10 cellular contexts compared by ENCODE assay signal in the genomic region with DNA sequence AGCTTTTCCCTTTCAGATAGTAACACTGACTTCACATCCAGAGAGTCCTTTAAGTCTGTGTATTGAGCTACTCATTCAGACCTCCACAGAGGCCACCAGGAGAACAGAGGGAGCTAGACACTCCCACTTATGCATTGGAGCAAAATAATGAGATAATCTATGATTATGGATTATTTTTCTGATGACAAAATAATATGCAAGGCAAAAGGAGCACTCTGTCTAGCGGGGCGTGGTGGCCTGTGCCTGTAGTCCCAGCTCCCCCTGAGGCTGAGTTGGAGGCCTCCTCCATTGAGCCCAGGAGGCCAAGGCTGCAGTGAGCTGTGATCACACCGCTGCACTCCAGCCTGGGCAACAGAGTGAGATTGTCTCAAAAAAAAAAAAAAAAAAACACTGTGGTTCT. TPM values are rescaled to one million over a fixed set of nuclear protein-coding genes. Genes with fewer than 3 reads are reported as not detected.
DNase-seq lines count a peak whose midpoint lies in the region; ATAC-seq and TF ChIP-seq lines count a peak whose summit lies in the region.
"Had no signal": no experiment of that assay in that cellular context is flagged by ENCODE, and none has a peak within 500 bp of the region (broad histone marks: within the 10 kb centered on the region; RNA-seq: fewer than 3 reads in every experiment).

No MANE protein-coding gene starts in this region.

- H3K27me3 ChIP-seq in HUES64 (ENCODE audit: insufficient read depth, low read length) (no peaks in the 10 kb centered on the region), ascending aorta (no peaks in the 10 kb centered on the region), thoracic aorta (replicated peaks; ENCODE audit: insufficient read depth) (no peaks in the 10 kb centered on the region)

- H3K9me3 ChIP-seq in HUES64 (ENCODE audit: insufficient read depth, low read depth, low read length) (no peaks in the 10 kb centered on the region), ascending aorta (no peaks in the 10 kb centered on the region), mesodermal cell (ENCODE audit: control insufficient read depth, low read length) (no peaks in the 10 kb centered on the region), thoracic aorta (no peaks in the 10 kb centered on the region)

- intact Hi-C loops in ascending aorta (cut with DNase I) = loop anchor here (10.0 kb wide), 1 partner anchor 111 kb away; no protein-coding TSS in a partner anchor

- peak overlapping the region; percentile 79; the same call in 1 of the 2 replicates for H3K4me3 ChIP-seq in HUES64 (ENCODE audit: low read length)
- H3K4me3 ChIP-seq in ascending aorta = no peak overlapping the region
- no peak overlapping the region for H3K4me3 ChIP-seq in mesodermal cell (ENCODE audit: extremely low read depth, insufficient read depth, low read length, poor library complexity, severe bottlenecking)
- no peak overlapping the region for H3K4me3 ChIP-seq in thoracic aorta

- H3K9ac ChIP-seq in HUES64 (ENCODE audit: low read depth, low read length) = no peak overlapping the region

- peaks cover 24% of the 10 kb centered on the region for H3K4me1 ChIP-seq in HUES64 (ENCODE audit: insufficient read depth, low read length)
- peaks cover 0 to 9% of the 10 kb centered on the region in 2 donors for H3K4me1 ChIP-seq in ascending aorta
- H3K4me1 ChIP-seq in mesodermal cell (ENCODE audit: control insufficient read depth, insufficient read depth, low read length, poor library complexity, severe bottlenecking) = peaks cover 23% of the 10 kb centered on the region
- H3K4me1 ChIP-seq in thoracic aorta (ENCODE audit: control insufficient read depth in 1 of 2, low read depth in 2 of 2) = peaks cover 9 to 14% of the 10 kb centered on the region in 2 donors

- WGBS in HUES64 = 96% methylated on average over 3 of the region's 3 CpGs
- WGBS in mesodermal cell (ENCODE audit: insufficient coverage in 2 of 2), 2 experiments = 92 to 100% methylated on average over 2 of the region's 3 CpGs

- DNase-seq in ascending aorta (ENCODE audit: low spot score in 2 of 2) (no peak), thoracic aorta (ENCODE audit: low spot score) (no peak), anterior cingulate cortex (lab: John Stamatoyannopoulos, UW) (no peak)
- DNase-seq: activated gamma-delta T cell treated with Interleukin-2 at 50 U/mL for 16 hours; KG1; stimulated activated CD4-positive, alpha-beta T cell treated with anti-CD3 and anti-CD28 coated beads, Interleukin-2, amount 100 ng/mL, for 24 hours had no signal

- TF ChIP-seq CTCF in ascending aorta (IDR thresholded peaks at IDR 0.05) (no peak), thoracic aorta (IDR thresholded peaks at IDR 0.05) (no peak)

- no peak for ATAC-seq in thoracic aorta (ENCODE audit: insufficient number of reproducible peaks, low FRiP score, low read depth)
- ATAC-seq in HG02610 (IDR thresholded peaks at IDR 0.05; ENCODE audit: unreplicated experiment) = no peak
- ATAC-seq in HG02973 (IDR thresholded peaks at IDR 0.05; ENCODE audit: unreplicated experiment) = no peak

- no peak overlapping the region for H3K27ac ChIP-seq in HUES64 (ENCODE audit: low read depth, low read length)
- peak overlapping the region; percentile 99 to 100 for H3K27ac ChIP-seq in ascending aorta
- peak overlapping the region; percentile 100 for H3K27ac ChIP-seq in mesodermal cell (ENCODE audit: low read depth, low read length, severe bottlenecking)
- peak overlapping the region; percentile 100 for H3K27ac ChIP-seq in thoracic aorta

- H3K36me3 ChIP-seq in HUES64 (ENCODE audit: insufficient read depth, low read length) = no peaks in the 10 kb centered on the region
- no peaks in the 10 kb centered on the region for H3K36me3 ChIP-seq in ascending aorta
- H3K36me3 ChIP-seq in mesodermal cell (ENCODE audit: control insufficient read depth, insufficient read depth, low read length) = no peaks in the 10 kb centered on the region
- no peaks in the 10 kb centered on the region for H3K36me3 ChIP-seq in thoracic aorta

RNA-seq across cellular contexts. Expression of gene ROCK2, which starts 1.7 kb away (rescaled TPM):
- 17.4 TPM for polyA plus RNA-seq in HUES64 (2013, experiment 1 of 2)
- 19.2 TPM for polyA plus RNA-seq in HUES64 (2013, experiment 2 of 2)
- total RNA-seq in ascending aorta = 33.0 TPM
- polyA plus RNA-seq in mesodermal cell (2013, experiment 1 of 2) = 25.8 TPM
- polyA plus RNA-seq in mesodermal cell (2013, experiment 2 of 2) = 33.7 TPM
- 10 to 100 TPM; 85.8 to 96.6 TPM for total RNA-seq in thoracic aorta
